ENCODE assay signal across 25 cellular contexts in genomic region chr9:104256710-104257091, GRCh38.
A peak's percentile ranks its signal among the peaks of the same experiment; 100 is the strongest.
DNase-seq lines count a peak whose midpoint lies in the region; ATAC-seq and TF ChIP-seq lines count a peak whose summit lies in the region.
"Had no signal": no experiment of that assay in that cellular context is flagged by ENCODE, and none has a peak within 500 bp of the region (broad histone marks: within the 10 kb centered on the region; RNA-seq: fewer than 3 reads in every experiment).

No MANE protein-coding gene starts in this region.

- H3K9ac ChIP-seq in mesenchymal stem cell (ENCODE audit: low read length) = peak overlapping the region; percentile 33

- no peaks in the 10 kb centered on the region for H3K4me1 ChIP-seq in HEK293 (ENCODE audit: control insufficient read depth, insufficient read depth, low read length)
- no peaks in the 10 kb centered on the region for H3K4me1 ChIP-seq in mesenchymal stem cell (ENCODE audit: control insufficient read depth, insufficient read depth, low read depth, low read length)
- no peaks in the 10 kb centered on the region for H3K4me1 ChIP-seq in vagina
- H3K4me1 ChIP-seq: Caco-2 had no signal

- DNase-seq in Caki2 (ENCODE audit: low read depth) = peak; percentile 14
- DNase-seq in WERI-Rb-1 = no peak
- no peak for DNase-seq in mesenchymal stem cell
- DNase-seq in vagina (ENCODE audit: extremely low spot score in 2 of 2) = no peak
- DNase-seq in NCI-H2029 treated with DMSO at 0.1 percent for 48 hours (lab: John Stamatoyannopoulos, UW) = no peak
- no peak for DNase-seq in T-helper 1 cell
- DNase-seq: Caco-2; CD8-positive, alpha-beta T cell; DMS79; EL; GDM1; H7; Karpas-422; NCI-H2029; NCI-H226; NCI-H510A; SHP77; T-cell had no signal

- no peak overlapping the region for H3K18ac ChIP-seq in mesenchymal stem cell (ENCODE audit: low read depth in 1 of 2, low read length in 2 of 2)

- H3K9me3 ChIP-seq in HEK293 (ENCODE audit: control insufficient read depth, insufficient read depth, low read depth, low read length) = no peaks in the 10 kb centered on the region
- peaks cover 18% of the 10 kb centered on the region for H3K9me3 ChIP-seq in WERI-Rb-1 (ENCODE audit: severe bottlenecking)
- peaks cover 8% of the 10 kb centered on the region for H3K9me3 ChIP-seq in mesenchymal stem cell (ENCODE audit: control insufficient read depth, low read length)
- H3K9me3 ChIP-seq in vagina = no peaks in the 10 kb centered on the region

- no peak overlapping the region for H2BK120ac ChIP-seq in mesenchymal stem cell (ENCODE audit: low read depth, low read length)

- no peak overlapping the region for H3K14ac ChIP-seq in mesenchymal stem cell (ENCODE audit: low read length in 2 of 2)

- no peak for ATAC-seq in HG02588 (IDR thresholded peaks at IDR 0.05; ENCODE audit: unreplicated experiment)
- ATAC-seq: CD8-positive, alpha-beta T cell; HepG2; T-cell had no signal

- no peak for TF ChIP-seq POLR2A in vagina (IDR thresholded peaks at IDR 0.05)

- H2BK15ac ChIP-seq in mesenchymal stem cell (ENCODE audit: low read depth, poor library complexity, severe bottlenecking) = no peak overlapping the region

- H3K27ac ChIP-seq in HEK293 (ENCODE audit: extremely low read depth, low read depth, low read length) (no peak overlapping the region), WERI-Rb-1 (peak overlapping the region; percentile 58), mesenchymal stem cell (ENCODE audit: low read length, poor library complexity, severe bottlenecking) (no peak overlapping the region), vagina (no peak overlapping the region)
- H3K27ac ChIP-seq: C4-2B, HL-60, RWPE1 had no signal

- H4K8ac ChIP-seq in mesenchymal stem cell (ENCODE audit: low read length) = no peak overlapping the region

- intact Hi-C loops in vagina (cut with DNase I) = no loop called here

- in situ Hi-C loops in Caki2 (cut with HindIII; ENCODE audit: low pct_unique_long_range_greater_than_20kb, low sequenced_read_pairs) = no loop called here

- no peak overlapping the region for H3K4me2 ChIP-seq in mesenchymal stem cell (ENCODE audit: low read length, poor library complexity, severe bottlenecking)

- no peak overlapping the region for H3K23ac ChIP-seq in mesenchymal stem cell (ENCODE audit: low read length in 2 of 2)

- H3K4ac ChIP-seq in mesenchymal stem cell (ENCODE audit: low read depth in 1 of 2, low read length in 2 of 2) = no peak overlapping the region

- no peaks in the 10 kb centered on the region for H3K27me3 ChIP-seq in WERI-Rb-1 (ENCODE audit: insufficient read depth, low read depth, severe bottlenecking)
- H3K27me3 ChIP-seq in mesenchymal stem cell (ENCODE audit: control insufficient read depth in 1 of 2, insufficient read depth in 1 of 2, low read length in 2 of 2) = no peaks in the 10 kb centered on the region
- H3K27me3 ChIP-seq in vagina = no peaks in the 10 kb centered on the region

- no peak overlapping the region for H2BK5ac ChIP-seq in mesenchymal stem cell (ENCODE audit: low read depth, low read length, poor library complexity, severe bottlenecking)

- no peaks in the 10 kb centered on the region for H3K36me3 ChIP-seq in HEK293 (ENCODE audit: control insufficient read depth in 2 of 2, insufficient read depth in 1 of 2, low read length in 2 of 2)
- H3K36me3 ChIP-seq in WERI-Rb-1 = no peaks in the 10 kb centered on the region
- no peaks in the 10 kb centered on the region for H3K36me3 ChIP-seq in mesenchymal stem cell (ENCODE audit: control insufficient read depth in 1 of 2, insufficient read depth in 2 of 2, low read depth in 1 of 2, low read length in 2 of 2)
- H3K36me3 ChIP-seq in vagina = no peaks in the 10 kb centered on the region

- no peak overlapping the region for H2BK12ac ChIP-seq in mesenchymal stem cell (ENCODE audit: low read length in 2 of 2)

- no peaks in the 10 kb centered on the region for H3K79me1 ChIP-seq in mesenchymal stem cell (replicated peaks; ENCODE audit: low read length, poor library complexity, severe bottlenecking)

- H3K4me3 ChIP-seq in HEK293 (ENCODE audit: low read depth, low read length) = no peak overlapping the region
- H3K4me3 ChIP-seq in WERI-Rb-1 (ENCODE audit: low read depth, low read length) = no peak overlapping the region
- H3K4me3 ChIP-seq in mesenchymal stem cell (ENCODE audit: insufficient read depth in 1 of 2, low read depth in 1 of 2, low read length in 2 of 2) = no peak overlapping the region
- H3K4me3 ChIP-seq in vagina = no peak overlapping the region
- H3K4me3 ChIP-seq: GM12878 had no signal

- H4K91ac ChIP-seq in mesenchymal stem cell (ENCODE audit: low read length) = no peak overlapping the region

- H2AK5ac ChIP-seq in mesenchymal stem cell (ENCODE audit: low read length, severe bottlenecking) = no peak overlapping the region

- no peak overlapping the region for H2AFZ ChIP-seq in mesenchymal stem cell (ENCODE audit: low read depth, low read length)

- POLR2A ChIA-PET in HEK293 (lab: Yijun Ruan, JAX) = no interaction called here

- CTCF ChIA-PET in HEK293 (lab: Yijun Ruan, JAX) = no interaction called here

- TF ChIP-seq CTCF in HEK293 (tag by site-specific recombination; IDR thresholded peaks at IDR 0.05) (no peak), WERI-Rb-1 (IDR thresholded peaks at IDR 0.05; ENCODE audit: low read depth, low read length) (no peak), vagina (IDR thresholded peaks at IDR 0.05) (no peak)

TF ChIP-seq in HEK293, 187 proteins besides CTCF, POLR2A, EP300 and RAD21:
- TF ChIP-seq ZNF626 (tag by site-specific recombination; IDR thresholded peaks at IDR 0.05) (no peak), SETDB1 (IDR thresholded peaks at IDR 0.05; ENCODE audit: insufficient read length, low read length) (peak; percentile 82)
TF ChIP-seq in HEK293: peak in this region for 1.
